In genomic region chr2:178870703-178871102, GRCh38 we compare ENCODE assay signal across 15 cellular contexts.
DNase-seq lines count a peak whose midpoint lies in the region; ATAC-seq and TF ChIP-seq lines count a peak whose summit lies in the region.
"Had no signal": no experiment of that assay in that cellular context is flagged by ENCODE, and none has a peak within 500 bp of the region (broad histone marks: within the 10 kb centered on the region; RNA-seq: fewer than 3 reads in every experiment).

No MANE protein-coding gene starts in this region.

- no peaks in the 10 kb centered on the region for H3F3A ChIP-seq in SK-N-SH (replicated peaks; ENCODE audit: insufficient read depth)

- H3K9me3 ChIP-seq in SK-N-SH (no peaks in the 10 kb centered on the region), psoas muscle (no peaks in the 10 kb centered on the region)
- H3K9me3 ChIP-seq: A549, HAP-1 had no signal

- TF ChIP-seq RAD21 in SK-N-SH (IDR thresholded peaks at IDR 0.05; ENCODE audit: low read length) = no peak

- no peak for DNase-seq in SK-N-SH
- DNase-seq in NCI-H226 = peak; percentile 52
- DNase-seq in epithelial cell of proximal tubule (ENCODE audit: low read depth) = peak; percentile 25
- DNase-seq in psoas muscle = peak in 1 of 2 donors; percentile 18
- no peak for DNase-seq in GDM1 (lab: John Stamatoyannopoulos, UW)
- DNase-seq in GM19240 (ENCODE audit: insufficient read length, low spot score) = no peak
- DNase-seq: activated CD4-positive, alpha-beta memory T cell treated with anti-CD3 and anti-CD28 coated beads for 36 hours; dorsolateral prefrontal cortex; NCI-H187; NCI-H774; stimulated activated CD4-positive, alpha-beta T cell treated with anti-CD3 and anti-CD28 coated beads, Interleukin-12 subunit alpha, Interleukin-12 subunit beta, amount 100 ng/mL, for 4 hours had no signal

- ATAC-seq in SK-N-SH treated with all-trans-retinoic acid at 6 μM for 48 hours (no peak; the same call in 2 of the 3 replicates), psoas muscle (peak; percentile 63 to 85 (median 82)), GM21390 (IDR thresholded peaks at IDR 0.05; ENCODE audit: unreplicated experiment) (no peak)
- ATAC-seq: A549 had no signal

- H4K20me1 ChIP-seq in SK-N-SH (ENCODE audit: insufficient read depth) = no peaks in the 10 kb centered on the region

- H3K79me2 ChIP-seq in SK-N-SH (ENCODE audit: insufficient read depth) = no peaks in the 10 kb centered on the region

- no peak overlapping the region for H3K27ac ChIP-seq in SK-N-SH (ENCODE audit: low read depth in 2 of 2, low read length in 1 of 2)
- peak overlapping the region; percentile 86 for H3K27ac ChIP-seq in psoas muscle
- H3K27ac ChIP-seq: A549, dorsolateral prefrontal cortex had no signal

- peak overlapping the region; percentile 6; the same call in 1 of the 2 replicates for H3K4me2 ChIP-seq in SK-N-SH
- H3K4me2 ChIP-seq: A549 had no signal

- no peaks in the 10 kb centered on the region for H3K9me2 ChIP-seq in SK-N-SH

- peak in 1 of 2 experiments; percentile 27; a peak in 1 of 4 replicates for TF ChIP-seq EP300 in SK-N-SH (IDR thresholded peaks at IDR 0.05; ENCODE audit: borderline replicate concordance in 1 of 2, low read depth in 1 of 2, low read length in 1 of 2)

- no peak overlapping the region for H3K4me3 ChIP-seq in SK-N-SH (ENCODE audit: low read depth in 2 of 2, low read length in 1 of 2)
- no peak overlapping the region for H3K4me3 ChIP-seq in epithelial cell of proximal tubule (ENCODE audit: low read depth, low read length)
- no peak overlapping the region for H3K4me3 ChIP-seq in psoas muscle
- H3K4me3 ChIP-seq: A549, dorsolateral prefrontal cortex, HAP-1 had no signal

- no peaks in the 10 kb centered on the region for H3K27me3 ChIP-seq in SK-N-SH (ENCODE audit: insufficient read depth)
- no peaks in the 10 kb centered on the region for H3K27me3 ChIP-seq in psoas muscle (ENCODE audit: insufficient read depth in 3 of 3, low read length in 2 of 3)
- H3K27me3 ChIP-seq: dorsolateral prefrontal cortex had no signal

- H3K36me3 ChIP-seq in SK-N-SH (replicated peaks in 1 of 2; ENCODE audit: control insufficient read depth in 1 of 2, insufficient read depth in 2 of 2, low read length in 1 of 2) = no peaks in the 10 kb centered on the region
- H3K36me3 ChIP-seq in psoas muscle (ENCODE audit: insufficient read depth in 1 of 2, low read depth in 1 of 2) = no peaks in the 10 kb centered on the region
- H3K36me3 ChIP-seq: HAP-1 had no signal

- intact Hi-C loops in psoas muscle (cut with DNase I) = no loop called here

- H2AFZ ChIP-seq in SK-N-SH (ENCODE audit: low read depth) = no peak overlapping the region

- H3K4me1 ChIP-seq in SK-N-SH (ENCODE audit: control insufficient read depth in 1 of 2, insufficient read depth in 2 of 2, low read depth in 1 of 2, low read length in 1 of 2) (peaks cover 2 to 13% of the 10 kb centered on the region in 2 experiments; a peak in 2 of 4 replicates), psoas muscle (peaks cover 37% of the 10 kb centered on the region)
- H3K4me1 ChIP-seq: A549, HAP-1 had no signal

- H3K9ac ChIP-seq in SK-N-SH = no peak overlapping the region

- WGBS in SK-N-SH (ENCODE audit: low lambda C conversion rate) = 65% methylated on average over 3 of the region's 3 CpGs
- WGBS in psoas muscle, 3 donors = 30 to 34% (median 31%) methylated on average over 3 of the region's 3 CpGs

- POLR2A ChIA-PET in SK-N-SH (lab: Yijun Ruan, JAX) = no interaction called here

- TF ChIP-seq CTCF in SK-N-SH (IDR thresholded peaks at IDR 0.05) (no peak), epithelial cell of proximal tubule (conservative IDR thresholded peaks at IDR 0.05; ENCODE audit: low read depth, low read length) (no peak), psoas muscle (IDR thresholded peaks at IDR 0.05) (no peak)

- CTCF ChIA-PET in SK-N-SH (lab: Yijun Ruan, JAX) = no interaction called here

TF ChIP-seq in SK-N-SH, 30 proteins besides CTCF, POLR2A, EP300 and RAD21 (continues in another document):
- TF ChIP-seq TCF12 (IDR thresholded peaks at IDR 0.05) (peak; percentile 52), NRF1 (IDR thresholded peaks at IDR 0.05; ENCODE audit: low read depth, low read length) (no peak), PBX3 (IDR thresholded peaks at IDR 0.05) (0 out of 2 replicates have a peak, but pooled peaks have one; percentile 15), ELF1 (IDR thresholded peaks at IDR 0.05) (no peak), SMC3 (IDR thresholded peaks at IDR 0.05; ENCODE audit: low read depth, low read length) (no peak), RXRA (IDR thresholded peaks at IDR 0.05; ENCODE audit: borderline replicate concordance, low read depth) (0 out of 2 replicates have a peak, but pooled peaks have one; percentile 33), JUND (IDR thresholded peaks at IDR 0.05) (peak; percentile 38; the same call in 1 of the 2 replicates), EZH2phosphoT487 (IDR thresholded peaks at IDR 0.05; ENCODE audit: borderline replicate concordance, low read depth) (no peak), FOXJ3 (CRISPR knock-in tag; IDR thresholded peaks at IDR 0.05) (no peak)

TF ChIP-seq in SK-N-SH treated with all-trans-retinoic acid at 6 μM for 48 hours, 23 proteins besides CTCF, POLR2A, EP300 and RAD21 (continues in another document):
- no peak for TF ChIP-seq OSR1 (CRISPR knock-in tag; IDR thresholded peaks at IDR 0.05)
- no peak for TF ChIP-seq POU6F1 (CRISPR knock-in tag; IDR thresholded peaks at IDR 0.05; ENCODE audit: borderline replicate concordance, low read depth)
- TF ChIP-seq CREB5 (CRISPR knock-in tag; IDR thresholded peaks at IDR 0.05; ENCODE audit: low read depth) = no peak
- TF ChIP-seq RARB (CRISPR knock-in tag; IDR thresholded peaks at IDR 0.05) = no peak
- TF ChIP-seq PATZ1 (CRISPR knock-in tag; IDR thresholded peaks at IDR 0.05; ENCODE audit: borderline replicate concordance) = no peak
- no peak for TF ChIP-seq PPARA (CRISPR knock-in tag; IDR thresholded peaks at IDR 0.05; ENCODE audit: borderline replicate concordance)
- no peak for TF ChIP-seq ZNF565 (CRISPR knock-in tag; conservative IDR thresholded peaks at IDR 0.05; ENCODE audit: low read depth)
- TF ChIP-seq TSHZ2 (CRISPR knock-in tag; IDR thresholded peaks at IDR 0.05) = no peak

Comparison
In these comparisons a context has a peak if more than half of its experiments do, and no peak if none do; other contexts are left out.
1. DNase-seq: peak in NCI-H226 (single experiment) and epithelial cell of proximal tubule (single experiment); none in SK-N-SH (single experiment), GDM1 (single experiment) and GM19240 (single experiment).
2. ATAC-seq: peak in psoas muscle (4 of 4); none in SK-N-SH treated with all-trans-retinoic acid at 6 μM for 48 hours (single experiment) and GM21390 (single experiment).